8 cellular contexts compared by ENCODE assay signal in genomic region chrX:1451676-1452496, GRCh38. TPM values are rescaled to one million over a fixed set of nuclear protein-coding genes. Genes with fewer than 3 reads are reported as not detected.
A peak's percentile ranks its signal among the peaks of the same experiment; 100 is the strongest.
DNase-seq lines count a peak whose midpoint lies in the region; ATAC-seq and TF ChIP-seq lines count a peak whose summit lies in the region.

No MANE protein-coding gene starts in this region.

- CTCF ChIA-PET in Panc1 (lab: Charles Lee): no interaction called here

- peaks cover 0 to 15% (median under 1%) of the 10 kb centered on the region in 11 experiments; a peak in 5 of 22 replicates for H4K20me1 ChIP-seq in BLaER1 treated with 17β-estradiol and CSF1 and Interleukin-3, amounts not matched to agents 10 nM and 100 nM

- in situ Hi-C loops in Panc1 (cut with HindIII; ENCODE audit: low pct_unique_long_range_greater_than_20kb, low sequenced_read_pairs): no loop called here

- no peak for TF ChIP-seq CTCF in Panc1 (IDR thresholded peaks at IDR 0.05)
- TF ChIP-seq CTCF in endodermal cell (conservative IDR thresholded peaks at IDR 0.05): no peak
- TF ChIP-seq CTCF in nephron progenitor cell (IDR thresholded peaks at IDR 0.05): no peak

- peaks cover 33% of the 10 kb centered on the region for H3K9me3 Mint-ChIP-seq in endodermal cell
- peaks cover 34% of the 10 kb centered on the region for H3K9me3 Mint-ChIP-seq in nephron progenitor cell

- H3K4me2 ChIP-seq in BLaER1 treated with 17β-estradiol and CSF1 and Interleukin-3, amounts not matched to agents 10 nM and 100 nM: peak overlapping the region; percentile 83 to 92 (median 89)

- peak overlapping the region; percentile 81 for H3K4me3 Mint-ChIP-seq in endodermal cell
- peak overlapping the region; percentile 86 for H3K4me3 Mint-ChIP-seq in nephron progenitor cell

- peak overlapping the region; percentile 88 to 95 (median 91) for H3K9ac ChIP-seq in BLaER1 treated with 17β-estradiol and CSF1 and Interleukin-3, amounts not matched to agents 10 nM and 100 nM
- H3K9ac ChIP-seq in endodermal cell (ENCODE audit: extremely low read depth, low read length, poor library complexity, severe bottlenecking): peak overlapping the region; percentile 87

- BruUV-seq in Panc1 (replicated peaks; lab: Mats Ljungman, UMichigan): no TSS peak

- H3K27ac ChIP-seq in BLaER1 treated with 17β-estradiol and CSF1 and Interleukin-3, amounts not matched to agents 10 nM and 100 nM: peak overlapping the region; percentile 78 to 94 (median 88)
- H3K27ac ChIP-seq in Panc1 (ENCODE audit: low read length) (no peak overlapping the region), endodermal cell (ENCODE audit: low read depth, low read length) (no peak overlapping the region)

- intact Hi-C loops in Panc1 (cut with micrococcal nuclease; ENCODE audit: unreplicated experiment): loop anchor here (10.0 kb wide), 1 partner anchor 133 kb away; no protein-coding TSS in a partner anchor

- peak overlapping the region; percentile 73 to 92 (median 83) for H3K4me3 ChIP-seq in BLaER1 treated with 17β-estradiol and CSF1 and Interleukin-3, amounts not matched to agents 10 nM and 100 nM
- H3K4me3 ChIP-seq in Panc1 (ENCODE audit: low read depth in 2 of 2, low read length in 2 of 2) (peak overlapping the region; percentile 57 to 59), endodermal cell (ENCODE audit: low read length) (peak overlapping the region; percentile 92)

- ATAC-seq in Panc1: no peak
- no peak for ATAC-seq in HG03280 (IDR thresholded peaks at IDR 0.05; ENCODE audit: unreplicated experiment)
- ATAC-seq in GM19023 (IDR thresholded peaks at IDR 0.05; ENCODE audit: unreplicated experiment): no peak

- DNase-seq in Panc1 (ENCODE audit: low read depth, low spot score): no peak
- DNase-seq in endodermal cell: peak; percentile 46
- peak; percentile 27 for DNase-seq in nephron progenitor cell
- DNase-seq in NCI-H1436 (lab: John Stamatoyannopoulos, UW): no peak
- DNase-seq in SKM-1 (lab: John Stamatoyannopoulos, UW; ENCODE audit: unreplicated experiment): no peak

- peaks cover 33% of the 10 kb centered on the region for H3K36me3 Mint-ChIP-seq in endodermal cell (ENCODE audit: low read depth)
- peaks cover 34% of the 10 kb centered on the region for H3K36me3 Mint-ChIP-seq in nephron progenitor cell (ENCODE audit: low read depth)

- 18 to 30% methylated on average over 4 to 23 of the region's 23 CpGs for WGBS in endodermal cell (ENCODE audit: insufficient coverage in 1 of 2, insufficient read length in 1 of 2), 2 experiments

- H3K27me3 ChIP-seq in BLaER1 treated with 17β-estradiol and CSF1 and Interleukin-3, amounts not matched to agents 10 nM and 100 nM: no peaks in the 10 kb centered on the region
- H3K27me3 ChIP-seq in Panc1 (ENCODE audit: control insufficient read depth, insufficient read depth, low read length) (no peaks in the 10 kb centered on the region), endodermal cell (ENCODE audit: control insufficient read depth, insufficient read depth, low read length, poor library complexity, severe bottlenecking) (no peaks in the 10 kb centered on the region)

- peaks cover 14 to 34% (median 26%) of the 10 kb centered on the region in 11 experiments for H3K36me3 ChIP-seq in BLaER1 treated with 17β-estradiol and CSF1 and Interleukin-3, amounts not matched to agents 10 nM and 100 nM
- no peaks in the 10 kb centered on the region for H3K36me3 ChIP-seq in Panc1 (ENCODE audit: control insufficient read depth, insufficient read depth, low read length)
- peaks cover 24% of the 10 kb centered on the region for H3K36me3 ChIP-seq in endodermal cell (ENCODE audit: control insufficient read depth, insufficient read depth, low read length)

- H3K27me3 Mint-ChIP-seq in endodermal cell (ENCODE audit: insufficient read depth) (peaks cover 4% of the 10 kb centered on the region), nephron progenitor cell (ENCODE audit: low read depth, poor library complexity) (peaks cover 20% of the 10 kb centered on the region)

- POLR2A ChIA-PET in Panc1 (lab: Charles Lee): no interaction called here

- H3K4me1 Mint-ChIP-seq in endodermal cell (no peaks in the 10 kb centered on the region), nephron progenitor cell (no peaks in the 10 kb centered on the region)

- H3K27ac Mint-ChIP-seq in endodermal cell: no peak overlapping the region
- H3K27ac Mint-ChIP-seq in nephron progenitor cell: no peak overlapping the region

- peaks cover 25 to 34% (median 33%) of the 10 kb centered on the region in 11 experiments for H3K9me3 ChIP-seq in BLaER1 treated with 17β-estradiol and CSF1 and Interleukin-3, amounts not matched to agents 10 nM and 100 nM (replicated peaks in 1 of 11)
- H3K9me3 ChIP-seq in Panc1 (ENCODE audit: control insufficient read depth, insufficient read depth, low read depth, low read length) (no peaks in the 10 kb centered on the region), endodermal cell (ENCODE audit: control insufficient read depth, low read length) (peaks cover 29% of the 10 kb centered on the region)

- H3K4me1 ChIP-seq in BLaER1 treated with 17β-estradiol and CSF1 and Interleukin-3, amounts not matched to agents 10 nM and 100 nM: peaks cover 19 to 44% (median 34%) of the 10 kb centered on the region in 10 experiments
- H3K4me1 ChIP-seq in Panc1 (ENCODE audit: control insufficient read depth, insufficient read depth, low read length) (no peaks in the 10 kb centered on the region), endodermal cell (ENCODE audit: control insufficient read depth, insufficient read depth, low read length) (no peaks in the 10 kb centered on the region)

RNA-seq across cellular contexts. Expression of gene ASMTL, which starts 0.8 kb away (rescaled TPM):
- total RNA-seq in Panc1 (2021; ENCODE audit: unreplicated experiment): 16.5 TPM
- 29.5 TPM for polyA plus RNA-seq in Panc1 (2012; ENCODE audit: insufficient read length)
- total RNA-seq in endodermal cell: 10 to 100 TPM; 46.7 to 80.9 TPM
- 48.3 TPM for polyA plus RNA-seq in endodermal cell (2013, experiment 1 of 2)
- polyA plus RNA-seq in endodermal cell (2013, experiment 2 of 2): 43.1 TPM

RNA-seq across cellular contexts. Expression of gene SLC25A6, which starts 60.0 kb away (rescaled TPM):
- total RNA-seq in Panc1 (2021; ENCODE audit: unreplicated experiment) (125 TPM), endodermal cell (100 to 1,000 TPM; 424 to 429 TPM)
- 475 TPM for polyA plus RNA-seq in Panc1 (2012; ENCODE audit: insufficient read length)
- 420 TPM for polyA plus RNA-seq in endodermal cell (2013, experiment 1 of 2)
- polyA plus RNA-seq in endodermal cell (2013, experiment 2 of 2): 381 TPM

Comparison
In these comparisons a context has a peak if more than half of its experiments do, and no peak if none do; other contexts are left out.
1. H3K27ac ChIP-seq: peak in BLaER1 treated with 17β-estradiol and CSF1 and Interleukin-3, amounts not matched to agents 10 nM and 100 nM (11 of 11); none in Panc1 (single experiment) and endodermal cell (single experiment).
2. DNase-seq: peak in endodermal cell (single experiment) and nephron progenitor cell (single experiment); none in Panc1 (single experiment), NCI-H1436 (single experiment) and SKM-1 (single experiment).
3. Peak in every context shown above with its lines, with median percentiles within 50 percentile points of each other: H3K4me3 ChIP-seq.